1 cellular context compared by ENCODE assay signal in genomic region chr19:5805465-5806132, GRCh38.
A peak's percentile ranks its signal among the peaks of the same experiment; 100 is the strongest.
TF ChIP-seq lines count a peak whose summit lies in the region.

No MANE protein-coding gene starts in this region.

TF ChIP-seq in K562, 482 proteins besides CTCF, POLR2A, EP300 and RAD21 (continued from another document and continues in another):
- TF ChIP-seq RERE (CRISPR knock-in tag; IDR thresholded peaks at IDR 0.05; ENCODE audit: borderline replicate concordance): no peak
- TF ChIP-seq MYNN (IDR thresholded peaks at IDR 0.05): no peak
- TF ChIP-seq MYNN (CRISPR knock-in tag; IDR thresholded peaks at IDR 0.05): no peak
- TF ChIP-seq PTBP1 (IDR thresholded peaks at IDR 0.05; ENCODE audit: low read depth, low read length): no peak
- no peak for TF ChIP-seq HIVEP1 (CRISPR knock-in tag; IDR thresholded peaks at IDR 0.05)
- TF ChIP-seq ZNF707 (CRISPR knock-in tag; conservative IDR thresholded peaks at IDR 0.05): no peak
- no peak for TF ChIP-seq NFATC3 (IDR thresholded peaks at IDR 0.05)
- TF ChIP-seq HDAC6 (IDR thresholded peaks at IDR 0.05; ENCODE audit: low read depth, low read length): no peak
- no peak for TF ChIP-seq THRA (IDR thresholded peaks at IDR 0.05)
- no peak for TF ChIP-seq E2F1 (CRISPR knock-in tag; IDR thresholded peaks at IDR 0.05)
- peak; percentile 47; the same call in 1 of the 2 replicates for TF ChIP-seq CXXC5 (CRISPR knock-in tag; IDR thresholded peaks at IDR 0.05)
- 0 out of 2 replicates have a peak, but pooled peaks have one; percentile 5 for TF ChIP-seq ARID2 (IDR thresholded peaks at IDR 0.05)
- no peak for TF ChIP-seq ZNF121 (CRISPR knock-in tag; conservative IDR thresholded peaks at IDR 0.05)
- TF ChIP-seq BMI1 (IDR thresholded peaks at IDR 0.05; ENCODE audit: low read length): no peak
- TF ChIP-seq CHD4 (IDR thresholded peaks at IDR 0.05; ENCODE audit: insufficient read depth, insufficient replicate concordance, low read depth, low read length, poor library complexity, severe bottlenecking): no peak
- TF ChIP-seq MYBL2 (IDR thresholded peaks at IDR 0.05; ENCODE audit: low read depth): no peak
- no peak for TF ChIP-seq MYBL2 (CRISPR knock-in tag; IDR thresholded peaks at IDR 0.05; ENCODE audit: borderline replicate concordance)
- peak; percentile 25; the same call in 1 of the 2 replicates for TF ChIP-seq PHF8 (IDR thresholded peaks at IDR 0.05; ENCODE audit: borderline replicate concordance, low read length)
- TF ChIP-seq, protein P1, sequence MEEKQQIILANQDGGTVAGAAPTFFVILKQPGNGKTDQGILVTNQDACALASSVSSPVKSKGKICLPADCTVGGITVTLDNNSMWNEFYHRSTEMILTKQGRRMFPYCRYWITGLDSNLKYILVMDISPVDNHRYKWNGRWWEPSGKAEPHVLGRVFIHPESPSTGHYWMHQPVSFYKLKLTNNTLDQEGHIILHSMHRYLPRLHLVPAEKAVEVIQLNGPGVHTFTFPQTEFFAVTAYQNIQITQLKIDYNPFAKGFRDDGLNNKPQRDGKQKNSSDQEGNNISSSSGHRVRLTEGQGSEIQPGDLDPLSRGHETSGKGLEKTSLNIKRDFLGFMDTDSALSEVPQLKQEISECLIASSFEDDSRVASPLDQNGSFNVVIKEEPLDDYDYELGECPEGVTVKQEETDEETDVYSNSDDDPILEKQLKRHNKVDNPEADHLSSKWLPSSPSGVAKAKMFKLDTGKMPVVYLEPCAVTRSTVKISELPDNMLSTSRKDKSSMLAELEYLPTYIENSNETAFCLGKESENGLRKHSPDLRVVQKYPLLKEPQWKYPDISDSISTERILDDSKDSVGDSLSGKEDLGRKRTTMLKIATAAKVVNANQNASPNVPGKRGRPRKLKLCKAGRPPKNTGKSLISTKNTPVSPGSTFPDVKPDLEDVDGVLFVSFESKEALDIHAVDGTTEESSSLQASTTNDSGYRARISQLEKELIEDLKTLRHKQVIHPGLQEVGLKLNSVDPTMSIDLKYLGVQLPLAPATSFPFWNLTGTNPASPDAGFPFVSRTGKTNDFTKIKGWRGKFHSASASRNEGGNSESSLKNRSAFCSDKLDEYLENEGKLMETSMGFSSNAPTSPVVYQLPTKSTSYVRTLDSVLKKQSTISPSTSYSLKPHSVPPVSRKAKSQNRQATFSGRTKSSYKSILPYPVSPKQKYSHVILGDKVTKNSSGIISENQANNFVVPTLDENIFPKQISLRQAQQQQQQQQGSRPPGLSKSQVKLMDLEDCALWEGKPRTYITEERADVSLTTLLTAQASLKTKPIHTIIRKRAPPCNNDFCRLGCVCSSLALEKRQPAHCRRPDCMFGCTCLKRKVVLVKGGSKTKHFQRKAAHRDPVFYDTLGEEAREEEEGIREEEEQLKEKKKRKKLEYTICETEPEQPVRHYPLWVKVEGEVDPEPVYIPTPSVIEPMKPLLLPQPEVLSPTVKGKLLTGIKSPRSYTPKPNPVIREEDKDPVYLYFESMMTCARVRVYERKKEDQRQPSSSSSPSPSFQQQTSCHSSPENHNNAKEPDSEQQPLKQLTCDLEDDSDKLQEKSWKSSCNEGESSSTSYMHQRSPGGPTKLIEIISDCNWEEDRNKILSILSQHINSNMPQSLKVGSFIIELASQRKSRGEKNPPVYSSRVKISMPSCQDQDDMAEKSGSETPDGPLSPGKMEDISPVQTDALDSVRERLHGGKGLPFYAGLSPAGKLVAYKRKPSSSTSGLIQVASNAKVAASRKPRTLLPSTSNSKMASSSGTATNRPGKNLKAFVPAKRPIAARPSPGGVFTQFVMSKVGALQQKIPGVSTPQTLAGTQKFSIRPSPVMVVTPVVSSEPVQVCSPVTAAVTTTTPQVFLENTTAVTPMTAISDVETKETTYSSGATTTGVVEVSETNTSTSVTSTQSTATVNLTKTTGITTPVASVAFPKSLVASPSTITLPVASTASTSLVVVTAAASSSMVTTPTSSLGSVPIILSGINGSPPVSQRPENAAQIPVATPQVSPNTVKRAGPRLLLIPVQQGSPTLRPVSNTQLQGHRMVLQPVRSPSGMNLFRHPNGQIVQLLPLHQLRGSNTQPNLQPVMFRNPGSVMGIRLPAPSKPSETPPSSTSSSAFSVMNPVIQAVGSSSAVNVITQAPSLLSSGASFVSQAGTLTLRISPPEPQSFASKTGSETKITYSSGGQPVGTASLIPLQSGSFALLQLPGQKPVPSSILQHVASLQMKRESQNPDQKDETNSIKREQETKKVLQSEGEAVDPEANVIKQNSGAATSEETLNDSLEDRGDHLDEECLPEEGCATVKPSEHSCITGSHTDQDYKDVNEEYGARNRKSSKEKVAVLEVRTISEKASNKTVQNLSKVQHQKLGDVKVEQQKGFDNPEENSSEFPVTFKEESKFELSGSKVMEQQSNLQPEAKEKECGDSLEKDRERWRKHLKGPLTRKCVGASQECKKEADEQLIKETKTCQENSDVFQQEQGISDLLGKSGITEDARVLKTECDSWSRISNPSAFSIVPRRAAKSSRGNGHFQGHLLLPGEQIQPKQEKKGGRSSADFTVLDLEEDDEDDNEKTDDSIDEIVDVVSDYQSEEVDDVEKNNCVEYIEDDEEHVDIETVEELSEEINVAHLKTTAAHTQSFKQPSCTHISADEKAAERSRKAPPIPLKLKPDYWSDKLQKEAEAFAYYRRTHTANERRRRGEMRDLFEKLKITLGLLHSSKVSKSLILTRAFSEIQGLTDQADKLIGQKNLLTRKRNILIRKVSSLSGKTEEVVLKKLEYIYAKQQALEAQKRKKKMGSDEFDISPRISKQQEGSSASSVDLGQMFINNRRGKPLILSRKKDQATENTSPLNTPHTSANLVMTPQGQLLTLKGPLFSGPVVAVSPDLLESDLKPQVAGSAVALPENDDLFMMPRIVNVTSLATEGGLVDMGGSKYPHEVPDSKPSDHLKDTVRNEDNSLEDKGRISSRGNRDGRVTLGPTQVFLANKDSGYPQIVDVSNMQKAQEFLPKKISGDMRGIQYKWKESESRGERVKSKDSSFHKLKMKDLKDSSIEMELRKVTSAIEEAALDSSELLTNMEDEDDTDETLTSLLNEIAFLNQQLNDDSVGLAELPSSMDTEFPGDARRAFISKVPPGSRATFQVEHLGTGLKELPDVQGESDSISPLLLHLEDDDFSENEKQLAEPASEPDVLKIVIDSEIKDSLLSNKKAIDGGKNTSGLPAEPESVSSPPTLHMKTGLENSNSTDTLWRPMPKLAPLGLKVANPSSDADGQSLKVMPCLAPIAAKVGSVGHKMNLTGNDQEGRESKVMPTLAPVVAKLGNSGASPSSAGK (IDR thresholded peaks at IDR 0.05): no peak; the same call in 1 of the 2 replicates
- peak; percentile 17; the same call in 1 of the 2 replicates for TF ChIP-seq PKNOX1 (IDR thresholded peaks at IDR 0.05)
- TF ChIP-seq HOXB6 (CRISPR knock-in tag; IDR thresholded peaks at IDR 0.05; ENCODE audit: borderline replicate concordance): no peak
- no peak for TF ChIP-seq ZNF551 (CRISPR knock-in tag; IDR thresholded peaks at IDR 0.05)
- TF ChIP-seq ZNF584 (CRISPR knock-in tag; IDR thresholded peaks at IDR 0.05; ENCODE audit: low read depth): no peak
- peak; percentile 76 for TF ChIP-seq L3MBTL2 (IDR thresholded peaks at IDR 0.05)
- no peak for TF ChIP-seq ZKSCAN3 (CRISPR knock-in tag; IDR thresholded peaks at IDR 0.05)
- TF ChIP-seq PHB (CRISPR knock-in tag; IDR thresholded peaks at IDR 0.05): no peak
- TF ChIP-seq, protein P2, sequence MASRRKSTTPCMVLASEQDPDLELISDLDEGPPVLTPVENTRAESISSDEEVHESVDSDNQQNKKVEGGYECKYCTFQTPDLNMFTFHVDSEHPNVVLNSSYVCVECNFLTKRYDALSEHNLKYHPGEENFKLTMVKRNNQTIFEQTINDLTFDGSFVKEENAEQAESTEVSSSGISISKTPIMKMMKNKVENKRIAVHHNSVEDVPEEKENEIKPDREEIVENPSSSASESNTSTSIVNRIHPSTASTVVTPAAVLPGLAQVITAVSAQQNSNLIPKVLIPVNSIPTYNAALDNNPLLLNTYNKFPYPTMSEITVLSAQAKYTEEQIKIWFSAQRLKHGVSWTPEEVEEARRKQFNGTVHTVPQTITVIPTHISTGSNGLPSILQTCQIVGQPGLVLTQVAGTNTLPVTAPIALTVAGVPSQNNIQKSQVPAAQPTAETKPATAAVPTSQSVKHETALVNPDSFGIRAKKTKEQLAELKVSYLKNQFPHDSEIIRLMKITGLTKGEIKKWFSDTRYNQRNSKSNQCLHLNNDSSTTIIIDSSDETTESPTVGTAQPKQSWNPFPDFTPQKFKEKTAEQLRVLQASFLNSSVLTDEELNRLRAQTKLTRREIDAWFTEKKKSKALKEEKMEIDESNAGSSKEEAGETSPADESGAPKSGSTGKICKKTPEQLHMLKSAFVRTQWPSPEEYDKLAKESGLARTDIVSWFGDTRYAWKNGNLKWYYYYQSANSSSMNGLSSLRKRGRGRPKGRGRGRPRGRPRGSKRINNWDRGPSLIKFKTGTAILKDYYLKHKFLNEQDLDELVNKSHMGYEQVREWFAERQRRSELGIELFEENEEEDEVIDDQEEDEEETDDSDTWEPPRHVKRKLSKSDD (conservative IDR thresholded peaks at IDR 0.05; ENCODE audit: low read length): no peak
- TF ChIP-seq TCFL5 (CRISPR knock-in tag; conservative IDR thresholded peaks at IDR 0.05): no peak
- TF ChIP-seq KDM1A (IDR thresholded peaks at IDR 0.05): no peak
- no peak for TF ChIP-seq PHTF2 (CRISPR knock-in tag; IDR thresholded peaks at IDR 0.05)
- TF ChIP-seq THRAP3 (IDR thresholded peaks at IDR 0.05; ENCODE audit: borderline replicate concordance): no peak
- TF ChIP-seq, protein P3, sequence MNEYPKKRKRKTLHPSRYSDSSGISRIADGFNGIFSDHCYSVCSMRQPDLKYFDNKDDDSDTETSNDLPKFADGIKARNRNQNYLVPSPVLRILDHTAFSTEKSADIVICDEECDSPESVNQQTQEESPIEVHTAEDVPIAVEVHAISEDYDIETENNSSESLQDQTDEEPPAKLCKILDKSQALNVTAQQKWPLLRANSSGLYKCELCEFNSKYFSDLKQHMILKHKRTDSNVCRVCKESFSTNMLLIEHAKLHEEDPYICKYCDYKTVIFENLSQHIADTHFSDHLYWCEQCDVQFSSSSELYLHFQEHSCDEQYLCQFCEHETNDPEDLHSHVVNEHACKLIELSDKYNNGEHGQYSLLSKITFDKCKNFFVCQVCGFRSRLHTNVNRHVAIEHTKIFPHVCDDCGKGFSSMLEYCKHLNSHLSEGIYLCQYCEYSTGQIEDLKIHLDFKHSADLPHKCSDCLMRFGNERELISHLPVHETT (CRISPR knock-in tag; conservative IDR thresholded peaks at IDR 0.05 in 1 of 2, IDR thresholded peaks at IDR 0.05 in 1 of 2): no peak
- TF ChIP-seq SNIP1 (IDR thresholded peaks at IDR 0.05; ENCODE audit: low read depth): no peak
- no peak for TF ChIP-seq IRF2 (CRISPR knock-in tag; IDR thresholded peaks at IDR 0.05)
- no peak for TF ChIP-seq ZKSCAN8 (CRISPR knock-in tag; IDR thresholded peaks at IDR 0.05)
- peak in 1 of 2 experiments; percentile 74; a peak in 2 of 4 replicates for TF ChIP-seq TRIM24 (IDR thresholded peaks at IDR 0.05)
